In genomic region chr22:50317178-50317577, GRCh38 we compare ENCODE assay signal across 29 cellular contexts. TPM values are rescaled to one million over a fixed set of nuclear protein-coding genes. Genes with fewer than 3 reads are reported as not detected.
DNase-seq lines count a peak whose midpoint lies in the region; ATAC-seq, FAIRE-seq and TF ChIP-seq lines count a peak whose summit lies in the region.
"Had no signal": no experiment of that assay in that cellular context is flagged by ENCODE, and none has a peak within 500 bp of the region (broad histone marks: within the 10 kb centered on the region; RNA-seq: fewer than 3 reads in every experiment).

No MANE protein-coding gene starts in this region.

- H3K4me3 ChIP-seq in BE2C (ENCODE audit: low read depth, low read length) (no peak overlapping the region), Panc1 (ENCODE audit: low read depth in 2 of 2, low read length in 2 of 2) (no peak overlapping the region), HepG2 (replicated peaks in 1 of 3; ENCODE audit: insufficient read depth in 1 of 3, low read depth in 2 of 3, low read length in 3 of 3) (no peak overlapping the region)
- H3K4me3 ChIP-seq: coronary artery, thyroid gland had no signal

- CTCF ChIA-PET in Panc1 (lab: Charles Lee), result no interaction called here
- CTCF ChIA-PET in HepG2 (lab: Yijun Ruan, JAX; ENCODE audit: low intra/inter-chr PET ratio, low total read pairs), result interaction anchor here (1.5 kb wide), 1 partner anchor 41 kb away, joined by 3 read pairs; no protein-coding TSS in a partner anchor

- DNase-seq in BE2C (peak; percentile 16), COR-L47 (lab: John Stamatoyannopoulos, UW) (peak; percentile 20), Panc1 (ENCODE audit: low read depth, low spot score) (no peak), HepG2 (ENCODE audit: low spot score) (no peak), immature natural killer cell (no peak)
- DNase-seq in activated T-helper 2 cell treated with anti-CD3 and anti-CD28 coated beads, Interferon-gamma antibody, Interleukin-2, Interleukin-4, amounts not matched to agents 10 μg/mL and 5 μg/mL and 100 μg/mL, durations not matched to agents 14 hours and 24 hours and 36 hours (ENCODE audit: low spot score), result no peak
- DNase-seq: activated CD4-positive, alpha-beta T cell treated with anti-CD3 and anti-CD28 coated beads, Interleukin-2, amount 50 U/mL, for 48 hours; activated CD4-positive, CD25-positive, alpha-beta regulatory T cell treated with anti-CD3 and anti-CD28 coated beads, Interleukin-2, amount 50 U/mL, for 72 hours; activated naive CD4-positive, alpha-beta T cell; activated T-cell treated with anti-CD3 and anti-CD28 coated beads, Interleukin-2, amount 50 U/mL, for 48 hours; Calu3; caudate nucleus; effector memory CD8-positive, alpha-beta T cell; erythroblast; IMR-90; naive thymus-derived CD4-positive, alpha-beta T cell; NCI-H1436 treated with DMSO at 0.1 percent for 48 hours; NCI-H2081 treated with DMSO at 0.1 percent for 48 hours; NCI-H345; NCI-H774; occipital lobe; stimulated activated CD4-positive, alpha-beta T cell treated with anti-CD3 and anti-CD28 coated beads, Interleukin-4, amount 100 ng/mL, for 24 hours; T-helper 17 cell; thyroid gland had no signal

- no peaks in the 10 kb centered on the region for H3K36me3 Mint-ChIP-seq in activated T-helper 2 cell treated with anti-CD3 and anti-CD28 coated beads, Interferon-gamma antibody, Interleukin-2, Interleukin-4, amounts not matched to agents 10 μg/mL and 5 μg/mL and 100 μg/mL, durations not matched to agents 14 hours and 24 hours and 36 hours (ENCODE audit: low read depth)
- H3K36me3 Mint-ChIP-seq in immature natural killer cell, result no peaks in the 10 kb centered on the region
- H3K36me3 Mint-ChIP-seq: naive thymus-derived CD4-positive, alpha-beta T cell had no signal

- H3K4me3 Mint-ChIP-seq in activated T-helper 2 cell treated with anti-CD3 and anti-CD28 coated beads, Interferon-gamma antibody, Interleukin-2, Interleukin-4, amounts not matched to agents 10 μg/mL and 5 μg/mL and 100 μg/mL, durations not matched to agents 14 hours and 24 hours and 36 hours (ENCODE audit: low read depth), result no peak overlapping the region
- no peak overlapping the region for H3K4me3 Mint-ChIP-seq in immature natural killer cell
- H3K4me3 Mint-ChIP-seq: effector memory CD8-positive, alpha-beta T cell; naive thymus-derived CD4-positive, alpha-beta T cell; T-helper 17 cell had no signal

- BruUV-seq in Panc1 (replicated peaks; lab: Mats Ljungman, UMichigan) (no TSS peak), HepG2 (replicated peaks; lab: Mats Ljungman, UMichigan) (no TSS peak)

- H3K9me3 Mint-ChIP-seq in activated T-helper 2 cell treated with anti-CD3 and anti-CD28 coated beads, Interferon-gamma antibody, Interleukin-2, Interleukin-4, amounts not matched to agents 10 μg/mL and 5 μg/mL and 100 μg/mL, durations not matched to agents 14 hours and 24 hours and 36 hours, result no peaks in the 10 kb centered on the region
- no peaks in the 10 kb centered on the region for H3K9me3 Mint-ChIP-seq in immature natural killer cell
- H3K9me3 Mint-ChIP-seq: effector memory CD8-positive, alpha-beta T cell; naive thymus-derived CD4-positive, alpha-beta T cell had no signal

- H3K4me1 ChIP-seq in BE2C (peaks cover 9% of the 10 kb centered on the region), Panc1 (ENCODE audit: control insufficient read depth, insufficient read depth, low read length) (peaks cover 9% of the 10 kb centered on the region; the same call in 1 of the 2 replicates), HepG2 (ENCODE audit: insufficient read depth, low read length) (peaks cover 67% of the 10 kb centered on the region)

- TF ChIP-seq EP300 in HepG2 (IDR thresholded peaks at IDR 0.05; ENCODE audit: low read depth in 2 of 2, low read length in 2 of 2), result no peak
- TF ChIP-seq EP300 in HepG2 (CRISPR knock-in tag; IDR thresholded peaks at IDR 0.05; ENCODE audit: borderline replicate concordance), result no peak

- H3K79me2 ChIP-seq in HepG2 (ENCODE audit: insufficient read depth, low read length), result no peaks in the 10 kb centered on the region

- H3K36me3 ChIP-seq in BE2C (no peaks in the 10 kb centered on the region), Panc1 (ENCODE audit: control insufficient read depth, insufficient read depth, low read length) (no peaks in the 10 kb centered on the region), HepG2 (replicated peaks in 1 of 2; ENCODE audit: control insufficient read depth in 1 of 2, insufficient read depth in 2 of 2, low read length in 2 of 2) (no peaks in the 10 kb centered on the region)
- H3K36me3 ChIP-seq: thyroid gland had no signal

- no peak overlapping the region for H3K27ac ChIP-seq in Panc1 (ENCODE audit: low read length)
- no peak overlapping the region for H3K27ac ChIP-seq in HepG2 (ENCODE audit: extremely low read length, insufficient read depth, low read length)
- H3K27ac ChIP-seq: C4-2B, coronary artery, thyroid gland had no signal

- no peak overlapping the region for H3K4me2 ChIP-seq in HepG2 (ENCODE audit: low read depth, low read length)

- H3K27me3 ChIP-seq in BE2C (no peaks in the 10 kb centered on the region), Panc1 (ENCODE audit: control insufficient read depth, insufficient read depth, low read length) (no peaks in the 10 kb centered on the region), HepG2 (ENCODE audit: control insufficient read depth in 1 of 2, insufficient read depth in 2 of 2, low read length in 2 of 2) (peaks cover 0 to 1% of the 10 kb centered on the region in 2 experiments; a peak in 3 of 5 replicates)
- H3K27me3 ChIP-seq: thyroid gland had no signal

- no peak for TF ChIP-seq CTCF in BE2C (IDR thresholded peaks at IDR 0.05; ENCODE audit: low read depth, low read length)
- no peak for TF ChIP-seq CTCF in Panc1 (IDR thresholded peaks at IDR 0.05)
- no peak for TF ChIP-seq CTCF in HepG2 (CRISPR knock-in tag; IDR thresholded peaks at IDR 0.05)

- TF ChIP-seq RAD21 in HepG2 (CRISPR knock-in tag; IDR thresholded peaks at IDR 0.05), result no peak

- H3K9me3 ChIP-seq in BE2C (no peaks in the 10 kb centered on the region), Panc1 (ENCODE audit: control insufficient read depth, insufficient read depth, low read depth, low read length) (no peaks in the 10 kb centered on the region), HepG2 (ENCODE audit: low read length) (no peaks in the 10 kb centered on the region)
- H3K9me3 ChIP-seq: thyroid gland had no signal

- POLR2A ChIA-PET in Panc1 (lab: Charles Lee) (interaction anchor here (0.6 kb wide), 1 partner anchor 10 kb away, joined by 4 read pairs; the partner anchor contains the start of gene PLXNB2), HepG2 (lab: Yijun Ruan, JAX) (no interaction called here)

- in situ Hi-C loops in Panc1 (cut with HindIII; ENCODE audit: low pct_unique_long_range_greater_than_20kb, low sequenced_read_pairs), result no loop called here
- in situ Hi-C loops in HepG2 (cut with HindIII; ENCODE audit: extremely low pct_ligation_motif_present, low pct_unique_long_range_greater_than_20kb), result no loop called here

- ATAC-seq in Panc1 (0 out of 2 replicates have a peak, but pooled peaks have one; percentile 8), HepG2 (no peak), GM21717 (IDR thresholded peaks at IDR 0.05; ENCODE audit: unreplicated experiment) (no peak)
- ATAC-seq: effector memory CD8-positive, alpha-beta T cell; HCT116; naive thymus-derived CD4-positive, alpha-beta T cell; T-helper 17 cell had no signal

- H3K27ac Mint-ChIP-seq in activated T-helper 2 cell treated with anti-CD3 and anti-CD28 coated beads, Interferon-gamma antibody, Interleukin-2, Interleukin-4, amounts not matched to agents 10 μg/mL and 5 μg/mL and 100 μg/mL, durations not matched to agents 14 hours and 24 hours and 36 hours, result no peak overlapping the region
- H3K27ac Mint-ChIP-seq in immature natural killer cell, result no peak overlapping the region
- H3K27ac Mint-ChIP-seq: effector memory CD8-positive, alpha-beta T cell; T-helper 17 cell had no signal

- no peak for FAIRE-seq in HepG2 (lab: Jason Lieb, UNC)
- FAIRE-seq: keratinocyte had no signal

- no peaks in the 10 kb centered on the region for H3K27me3 Mint-ChIP-seq in activated T-helper 2 cell treated with anti-CD3 and anti-CD28 coated beads, Interferon-gamma antibody, Interleukin-2, Interleukin-4, amounts not matched to agents 10 μg/mL and 5 μg/mL and 100 μg/mL, durations not matched to agents 14 hours and 24 hours and 36 hours (ENCODE audit: low read depth)
- peaks cover 0 to 2% (median 0%) of the 10 kb centered on the region in 3 donors for H3K27me3 Mint-ChIP-seq in immature natural killer cell (ENCODE audit: low read depth in 3 of 3)
- H3K27me3 Mint-ChIP-seq: effector memory CD8-positive, alpha-beta T cell; naive thymus-derived CD4-positive, alpha-beta T cell; T-helper 17 cell had no signal

- H3K4me1 Mint-ChIP-seq in activated T-helper 2 cell treated with anti-CD3 and anti-CD28 coated beads, Interferon-gamma antibody, Interleukin-2, Interleukin-4, amounts not matched to agents 10 μg/mL and 5 μg/mL and 100 μg/mL, durations not matched to agents 14 hours and 24 hours and 36 hours (ENCODE audit: low read depth), result peaks cover 11% of the 10 kb centered on the region
- H3K4me1 Mint-ChIP-seq in immature natural killer cell, result peaks cover 13 to 14% of the 10 kb centered on the region in 2 donors

- no peaks in the 10 kb centered on the region for H4K20me1 ChIP-seq in HepG2 (ENCODE audit: insufficient read depth, low read length)

- no peak overlapping the region for H2AFZ ChIP-seq in HepG2 (ENCODE audit: low read length)

- no peak for TF ChIP-seq POLR2A in HepG2 (IDR thresholded peaks at IDR 0.05; ENCODE audit: insufficient read depth in 1 of 2, low read depth in 2 of 2, low read length in 2 of 2)

- no peak overlapping the region for H3K9ac ChIP-seq in HepG2 (ENCODE audit: insufficient read depth, low read depth, low read length)

- intact Hi-C loops in Panc1 (cut with micrococcal nuclease; ENCODE audit: unreplicated experiment) (no loop called here), HepG2 (cut with micrococcal nuclease; ENCODE audit: unreplicated experiment) (no loop called here)
- intact Hi-C loops in activated T-helper 2 cell treated with anti-CD3 and anti-CD28 coated beads, Interferon-gamma antibody, Interleukin-2, Interleukin-4, amounts not matched to agents 10 μg/mL and 5 μg/mL and 100 μg/mL, durations not matched to agents 14 hours and 24 hours and 36 hours (cut with micrococcal nuclease), result no loop called here

- WGBS in HepG2 (ENCODE audit: low lambda C conversion rate), result 33% methylated on average over 1 of the region's 9 CpGs

RNA-seq across cellular contexts. Expression of gene DENND6B, which starts 9.6 kb away (rescaled TPM):
- polyA plus RNA-seq in BE2C (2012; ENCODE audit: insufficient read depth, insufficient read length, low read depth), result 7.1 TPM
- 5.8 TPM for total RNA-seq in Panc1 (2021; ENCODE audit: unreplicated experiment)
- polyA plus RNA-seq in Panc1 (2012; ENCODE audit: insufficient read length), result 7.2 TPM
- 0.84 and 0.95 TPM in 2 replicates for total RNA-seq in HepG2 (2016; rRNA removed; fragmentation: Illumina TruSeq; extraction: Trizol)
- total RNA-seq in HepG2 (2016; cell fraction: cytosol; rRNA removed; fragmentation: Illumina TruSeq; extraction: Trizol; ENCODE audit: low read depth), result 0.30 and 0.44 TPM in 2 replicates
- 0.22 and 0.65 TPM in 2 replicates for total RNA-seq in HepG2 (2016; cell fraction: insoluble cytoplasmic fraction; rRNA removed; fragmentation: Illumina TruSeq; extraction: Trizol)
- 0.52 and 0.90 TPM in 2 replicates for total RNA-seq in HepG2 (2016; cell fraction: membrane; rRNA removed; fragmentation: Illumina TruSeq; extraction: Trizol)
- 0.90 and 1.1 TPM in 2 replicates for total RNA-seq in HepG2 (2016; cell fraction: nucleus; rRNA removed; fragmentation: Illumina TruSeq; extraction: Trizol)
- 3.8 and 4.2 TPM in 2 replicates for polyA plus RNA-seq in HepG2 (2011; rRNA removed)
- 1.8 TPM in 2 replicates for polyA plus RNA-seq in HepG2 (2011; cell fraction: cytosol; rRNA removed)
- polyA plus RNA-seq in HepG2 (2011; cell fraction: nucleus; rRNA removed), result 33.7 and 41.4 TPM in 2 replicates
- 2.5 and 2.6 TPM in 2 replicates for polyA plus RNA-seq in HepG2 (2012)
- 0.33 and 0.71 TPM in 2 replicates for polyA plus RNA-seq in HepG2 (2016; cell fraction: cytosol; fragmentation: Illumina TruSeq; extraction: Trizol; ENCODE audit: low read depth)
- 0.74 and 0.86 TPM in 2 replicates for polyA plus RNA-seq in HepG2 (2016; cell fraction: insoluble cytoplasmic fraction; fragmentation: Illumina TruSeq; extraction: Trizol; ENCODE audit: low read depth)
- 0.63 and 1.2 TPM in 2 replicates for polyA plus RNA-seq in HepG2 (2016; cell fraction: membrane; fragmentation: Illumina TruSeq; extraction: Trizol; ENCODE audit: low read depth)
- 4.0 and 5.3 TPM in 2 replicates for polyA plus RNA-seq in HepG2 (2016; cell fraction: nucleus; fragmentation: Illumina TruSeq; extraction: Trizol; ENCODE audit: insufficient read depth, low read depth)
- 0.58 and 2.9 TPM in 2 replicates for polyA minus RNA-seq in HepG2 (2011; rRNA and poly(A)+ RNA removed; ENCODE audit: low replicate concordance)
- polyA minus RNA-seq in HepG2 (2011; cell fraction: cytosol; rRNA and poly(A)+ RNA removed), result 1.3 TPM in 2 replicates
- polyA minus RNA-seq in HepG2 (2011; cell fraction: nucleus; rRNA and poly(A)+ RNA removed), result 2.6 and 3.3 TPM in 2 replicates
- total RNA-seq in activated T-helper 2 cell treated with anti-CD3 and anti-CD28 coated beads, Interferon-gamma antibody, Interleukin-2, Interleukin-4, amounts not matched to agents 10 μg/mL and 5 μg/mL and 100 μg/mL, durations not matched to agents 14 hours and 24 hours and 36 hours, result 2.3 and 2.7 TPM in 2 replicates
- polyA plus RNA-seq in immature natural killer cell, result under 1 TPM in 2 of 3 donors, not detected in 1; 0.23 to 0.34 TPM

RNA-seq across cellular contexts. Expression of gene PLXNB2, which starts 9.7 kb away (rescaled TPM):
- polyA plus RNA-seq in BE2C (2012; ENCODE audit: insufficient read depth, insufficient read length, low read depth), result 287 TPM
- total RNA-seq in Panc1 (2021; ENCODE audit: unreplicated experiment) (227 TPM), HepG2 (2016; rRNA removed; fragmentation: Illumina TruSeq; extraction: Trizol) (19.3 and 32.6 TPM in 2 replicates)
- 239 TPM for polyA plus RNA-seq in Panc1 (2012; ENCODE audit: insufficient read length)
- total RNA-seq in HepG2 (2016; cell fraction: cytosol; rRNA removed; fragmentation: Illumina TruSeq; extraction: Trizol; ENCODE audit: low read depth), result 4.6 and 4.9 TPM in 2 replicates
- total RNA-seq in HepG2 (2016; cell fraction: insoluble cytoplasmic fraction; rRNA removed; fragmentation: Illumina TruSeq; extraction: Trizol), result 16.8 and 32.7 TPM in 2 replicates
- total RNA-seq in HepG2 (2016; cell fraction: membrane; rRNA removed; fragmentation: Illumina TruSeq; extraction: Trizol), result 13.7 and 15.6 TPM in 2 replicates
- total RNA-seq in HepG2 (2016; cell fraction: nucleus; rRNA removed; fragmentation: Illumina TruSeq; extraction: Trizol), result 43.2 and 57.8 TPM in 2 replicates
- polyA plus RNA-seq in HepG2 (2011; rRNA removed) (68.9 and 79.4 TPM in 2 replicates), immature natural killer cell (1 to 10 TPM in 2 of 3 donors, not detected in 1; 1.1 to 1.6 TPM)
- 46.5 and 75.4 TPM in 2 replicates for polyA plus RNA-seq in HepG2 (2011; cell fraction: cytosol; rRNA removed)
- 265 and 413 TPM in 2 replicates for polyA plus RNA-seq in HepG2 (2011; cell fraction: nucleus; rRNA removed)
- 53.9 and 72.9 TPM in 2 replicates for polyA plus RNA-seq in HepG2 (2012)
- 5.5 and 6.2 TPM in 2 replicates for polyA plus RNA-seq in HepG2 (2016; cell fraction: cytosol; fragmentation: Illumina TruSeq; extraction: Trizol; ENCODE audit: low read depth)
- 16.2 and 23.0 TPM in 2 replicates for polyA plus RNA-seq in HepG2 (2016; cell fraction: insoluble cytoplasmic fraction; fragmentation: Illumina TruSeq; extraction: Trizol; ENCODE audit: low read depth)
- polyA plus RNA-seq in HepG2 (2016; cell fraction: membrane; fragmentation: Illumina TruSeq; extraction: Trizol; ENCODE audit: low read depth), result 10.1 and 11.9 TPM in 2 replicates
- polyA plus RNA-seq in HepG2 (2016; cell fraction: nucleus; fragmentation: Illumina TruSeq; extraction: Trizol; ENCODE audit: insufficient read depth, low read depth), result 148 and 155 TPM in 2 replicates
- polyA minus RNA-seq in HepG2 (2011; rRNA and poly(A)+ RNA removed; ENCODE audit: low replicate concordance), result 61.5 and 149 TPM in 2 replicates
- 76.6 and 89.8 TPM in 2 replicates for polyA minus RNA-seq in HepG2 (2011; cell fraction: cytosol; rRNA and poly(A)+ RNA removed)
- polyA minus RNA-seq in HepG2 (2011; cell fraction: nucleus; rRNA and poly(A)+ RNA removed), result 57.9 and 61.3 TPM in 2 replicates
- total RNA-seq in activated T-helper 2 cell treated with anti-CD3 and anti-CD28 coated beads, Interferon-gamma antibody, Interleukin-2, Interleukin-4, amounts not matched to agents 10 μg/mL and 5 μg/mL and 100 μg/mL, durations not matched to agents 14 hours and 24 hours and 36 hours, result 9.8 and 11.1 TPM in 2 replicates

RNA-seq across cellular contexts. Expression of gene PPP6R2, which starts 25.9 kb away (rescaled TPM):
- 39.8 TPM for polyA plus RNA-seq in BE2C (2012; ENCODE audit: insufficient read depth, insufficient read length, low read depth)
- total RNA-seq in Panc1 (2021; ENCODE audit: unreplicated experiment) (52.8 TPM), HepG2 (2016; rRNA removed; fragmentation: Illumina TruSeq; extraction: Trizol) (36.1 and 55.0 TPM in 2 replicates)
- 63.7 TPM for polyA plus RNA-seq in Panc1 (2012; ENCODE audit: insufficient read length)
- 13.5 and 14.8 TPM in 2 replicates for total RNA-seq in HepG2 (2016; cell fraction: cytosol; rRNA removed; fragmentation: Illumina TruSeq; extraction: Trizol; ENCODE audit: low read depth)
- 33.5 and 56.7 TPM in 2 replicates for total RNA-seq in HepG2 (2016; cell fraction: insoluble cytoplasmic fraction; rRNA removed; fragmentation: Illumina TruSeq; extraction: Trizol)
- 26.4 and 27.2 TPM in 2 replicates for total RNA-seq in HepG2 (2016; cell fraction: membrane; rRNA removed; fragmentation: Illumina TruSeq; extraction: Trizol)
- 53.7 and 65.8 TPM in 2 replicates for total RNA-seq in HepG2 (2016; cell fraction: nucleus; rRNA removed; fragmentation: Illumina TruSeq; extraction: Trizol)
- polyA plus RNA-seq in HepG2 (2011; rRNA removed) (102 and 112 TPM in 2 replicates), immature natural killer cell (10 to 100 TPM; 13.5 to 43.5 (median 19.6) TPM)
- polyA plus RNA-seq in HepG2 (2011; cell fraction: cytosol; rRNA removed), result 56.6 and 76.3 TPM in 2 replicates
- 458 and 611 TPM in 2 replicates for polyA plus RNA-seq in HepG2 (2011; cell fraction: nucleus; rRNA removed)
- 58.5 and 66.4 TPM in 2 replicates for polyA plus RNA-seq in HepG2 (2012)
- polyA plus RNA-seq in HepG2 (2016; cell fraction: cytosol; fragmentation: Illumina TruSeq; extraction: Trizol; ENCODE audit: low read depth), result 6.8 and 7.7 TPM in 2 replicates
- polyA plus RNA-seq in HepG2 (2016; cell fraction: insoluble cytoplasmic fraction; fragmentation: Illumina TruSeq; extraction: Trizol; ENCODE audit: low read depth), result 26.5 and 32.8 TPM in 2 replicates
- polyA plus RNA-seq in HepG2 (2016; cell fraction: membrane; fragmentation: Illumina TruSeq; extraction: Trizol; ENCODE audit: low read depth), result 17.1 and 18.2 TPM in 2 replicates
- polyA plus RNA-seq in HepG2 (2016; cell fraction: nucleus; fragmentation: Illumina TruSeq; extraction: Trizol; ENCODE audit: insufficient read depth, low read depth), result 172 and 175 TPM in 2 replicates
- polyA minus RNA-seq in HepG2 (2011; rRNA and poly(A)+ RNA removed; ENCODE audit: low replicate concordance), result 25.0 and 101 TPM in 2 replicates
- polyA minus RNA-seq in HepG2 (2011; cell fraction: cytosol; rRNA and poly(A)+ RNA removed), result 29.8 and 30.8 TPM in 2 replicates
- polyA minus RNA-seq in HepG2 (2011; cell fraction: nucleus; rRNA and poly(A)+ RNA removed), result 84.9 and 89.9 TPM in 2 replicates
- 42.9 and 45.0 TPM in 2 replicates for total RNA-seq in activated T-helper 2 cell treated with anti-CD3 and anti-CD28 coated beads, Interferon-gamma antibody, Interleukin-2, Interleukin-4, amounts not matched to agents 10 μg/mL and 5 μg/mL and 100 μg/mL, durations not matched to agents 14 hours and 24 hours and 36 hours

RNA-seq across cellular contexts. Expression of gene MAPK11, which starts 47.0 kb away (rescaled TPM):
- 38.3 TPM for polyA plus RNA-seq in BE2C (2012; ENCODE audit: insufficient read depth, insufficient read length, low read depth)
- total RNA-seq in Panc1 (2021; ENCODE audit: unreplicated experiment), result 77.7 TPM
- polyA plus RNA-seq in Panc1 (2012; ENCODE audit: insufficient read length), result 105 TPM
- 0.15 TPM in 1 of 2 replicates, not detected in the other for total RNA-seq in HepG2 (2016; rRNA removed; fragmentation: Illumina TruSeq; extraction: Trizol)
- not detected in 2 replicates for total RNA-seq in HepG2 (2016; cell fraction: cytosol; rRNA removed; fragmentation: Illumina TruSeq; extraction: Trizol; ENCODE audit: low read depth)
- total RNA-seq in HepG2 (2016; cell fraction: insoluble cytoplasmic fraction; rRNA removed; fragmentation: Illumina TruSeq; extraction: Trizol), result 0.12 and 0.15 TPM in 2 replicates
- total RNA-seq in HepG2 (2016; cell fraction: membrane; rRNA removed; fragmentation: Illumina TruSeq; extraction: Trizol), result 0.10 and 0.19 TPM in 2 replicates
- 0.28 TPM in 1 of 2 replicates, not detected in the other for total RNA-seq in HepG2 (2016; cell fraction: nucleus; rRNA removed; fragmentation: Illumina TruSeq; extraction: Trizol)
- polyA plus RNA-seq in HepG2 (2011; rRNA removed), result 0.17 and 0.46 TPM in 2 replicates
- 0.13 and 0.19 TPM in 2 replicates for polyA plus RNA-seq in HepG2 (2011; cell fraction: cytosol; rRNA removed)
- polyA plus RNA-seq in HepG2 (2011; cell fraction: nucleus; rRNA removed), result 1.9 TPM in 2 replicates
- polyA plus RNA-seq in HepG2 (2012), result 0.21 TPM in 1 of 2 replicates, not detected in the other
- 0.05 and 0.07 TPM in 2 replicates for polyA plus RNA-seq in HepG2 (2016; cell fraction: cytosol; fragmentation: Illumina TruSeq; extraction: Trizol; ENCODE audit: low read depth)
- 0.19 and 0.24 TPM in 2 replicates for polyA plus RNA-seq in HepG2 (2016; cell fraction: insoluble cytoplasmic fraction; fragmentation: Illumina TruSeq; extraction: Trizol; ENCODE audit: low read depth)
- polyA plus RNA-seq in HepG2 (2016; cell fraction: membrane; fragmentation: Illumina TruSeq; extraction: Trizol; ENCODE audit: low read depth), result 0.13 TPM in 1 of 2 replicates, not detected in the other
- 0.25 and 0.37 TPM in 2 replicates for polyA plus RNA-seq in HepG2 (2016; cell fraction: nucleus; fragmentation: Illumina TruSeq; extraction: Trizol; ENCODE audit: insufficient read depth, low read depth)
- polyA minus RNA-seq in HepG2 (2011; rRNA and poly(A)+ RNA removed; ENCODE audit: low replicate concordance), result 0.58 and 0.94 TPM in 2 replicates
- polyA minus RNA-seq in HepG2 (2011; cell fraction: cytosol; rRNA and poly(A)+ RNA removed), result not detected in 2 replicates
- 0.13 TPM in 1 of 2 replicates, not detected in the other for polyA minus RNA-seq in HepG2 (2011; cell fraction: nucleus; rRNA and poly(A)+ RNA removed)
- total RNA-seq in activated T-helper 2 cell treated with anti-CD3 and anti-CD28 coated beads, Interferon-gamma antibody, Interleukin-2, Interleukin-4, amounts not matched to agents 10 μg/mL and 5 μg/mL and 100 μg/mL, durations not matched to agents 14 hours and 24 hours and 36 hours, result 19.0 and 20.9 TPM in 2 replicates
- polyA plus RNA-seq in immature natural killer cell, result under 1 TPM in 2 of 3 donors, not detected in 1; 0.12 to 0.22 TPM

RNA-seq across cellular contexts. Expression of gene MAPK12, which starts 55.7 kb away (rescaled TPM):
- 189 TPM for polyA plus RNA-seq in BE2C (2012; ENCODE audit: insufficient read depth, insufficient read length, low read depth)
- total RNA-seq in Panc1 (2021; ENCODE audit: unreplicated experiment) (74.6 TPM), HepG2 (2016; rRNA removed; fragmentation: Illumina TruSeq; extraction: Trizol) (15.0 and 23.3 TPM in 2 replicates)
- polyA plus RNA-seq in Panc1 (2012; ENCODE audit: insufficient read length), result 81.1 TPM
- 25.0 and 26.8 TPM in 2 replicates for total RNA-seq in HepG2 (2016; cell fraction: cytosol; rRNA removed; fragmentation: Illumina TruSeq; extraction: Trizol; ENCODE audit: low read depth)
- 15.4 and 25.6 TPM in 2 replicates for total RNA-seq in HepG2 (2016; cell fraction: insoluble cytoplasmic fraction; rRNA removed; fragmentation: Illumina TruSeq; extraction: Trizol)
- 43.0 and 45.2 TPM in 2 replicates for total RNA-seq in HepG2 (2016; cell fraction: membrane; rRNA removed; fragmentation: Illumina TruSeq; extraction: Trizol)
- total RNA-seq in HepG2 (2016; cell fraction: nucleus; rRNA removed; fragmentation: Illumina TruSeq; extraction: Trizol), result 20.3 and 23.6 TPM in 2 replicates
- polyA plus RNA-seq in HepG2 (2011; rRNA removed) (22.2 and 22.8 TPM in 2 replicates), immature natural killer cell (under 1 TPM in 2 of 3 donors, not detected in 1; 0.13 to 0.31 TPM)
- polyA plus RNA-seq in HepG2 (2011; cell fraction: cytosol; rRNA removed), result 12.9 and 20.7 TPM in 2 replicates
- 115 and 151 TPM in 2 replicates for polyA plus RNA-seq in HepG2 (2011; cell fraction: nucleus; rRNA removed)
- 6.9 and 10.9 TPM in 2 replicates for polyA plus RNA-seq in HepG2 (2012)
- 27.8 and 28.1 TPM in 2 replicates for polyA plus RNA-seq in HepG2 (2016; cell fraction: cytosol; fragmentation: Illumina TruSeq; extraction: Trizol; ENCODE audit: low read depth)
- polyA plus RNA-seq in HepG2 (2016; cell fraction: insoluble cytoplasmic fraction; fragmentation: Illumina TruSeq; extraction: Trizol; ENCODE audit: low read depth), result 14.6 and 16.4 TPM in 2 replicates
- 37.0 and 38.8 TPM in 2 replicates for polyA plus RNA-seq in HepG2 (2016; cell fraction: membrane; fragmentation: Illumina TruSeq; extraction: Trizol; ENCODE audit: low read depth)
- polyA plus RNA-seq in HepG2 (2016; cell fraction: nucleus; fragmentation: Illumina TruSeq; extraction: Trizol; ENCODE audit: insufficient read depth, low read depth), result 56.9 and 60.1 TPM in 2 replicates
- 16.5 and 18.7 TPM in 2 replicates for polyA minus RNA-seq in HepG2 (2011; rRNA and poly(A)+ RNA removed; ENCODE audit: low replicate concordance)
- polyA minus RNA-seq in HepG2 (2011; cell fraction: cytosol; rRNA and poly(A)+ RNA removed), result 5.1 and 9.2 TPM in 2 replicates
- 25.6 and 25.8 TPM in 2 replicates for polyA minus RNA-seq in HepG2 (2011; cell fraction: nucleus; rRNA and poly(A)+ RNA removed)
- 16.3 and 17.6 TPM in 2 replicates for total RNA-seq in activated T-helper 2 cell treated with anti-CD3 and anti-CD28 coated beads, Interferon-gamma antibody, Interleukin-2, Interleukin-4, amounts not matched to agents 10 μg/mL and 5 μg/mL and 100 μg/mL, durations not matched to agents 14 hours and 24 hours and 36 hours

Comparison
In these comparisons a context has a peak if more than half of its experiments do, and no peak if none do; other contexts are left out.
1. DNase-seq: peak in BE2C (single experiment) and COR-L47 (single experiment); none in Panc1 (single experiment), HepG2 (single experiment), activated T-helper 2 cell treated with anti-CD3 and anti-CD28 coated beads, Interferon-gamma antibody, Interleukin-2, Interleukin-4, amounts not matched to agents 10 μg/mL and 5 μg/mL and 100 μg/mL, durations not matched to agents 14 hours and 24 hours and 36 hours (single experiment) and immature natural killer cell (0 of 3).